In the genomic region with DNA sequence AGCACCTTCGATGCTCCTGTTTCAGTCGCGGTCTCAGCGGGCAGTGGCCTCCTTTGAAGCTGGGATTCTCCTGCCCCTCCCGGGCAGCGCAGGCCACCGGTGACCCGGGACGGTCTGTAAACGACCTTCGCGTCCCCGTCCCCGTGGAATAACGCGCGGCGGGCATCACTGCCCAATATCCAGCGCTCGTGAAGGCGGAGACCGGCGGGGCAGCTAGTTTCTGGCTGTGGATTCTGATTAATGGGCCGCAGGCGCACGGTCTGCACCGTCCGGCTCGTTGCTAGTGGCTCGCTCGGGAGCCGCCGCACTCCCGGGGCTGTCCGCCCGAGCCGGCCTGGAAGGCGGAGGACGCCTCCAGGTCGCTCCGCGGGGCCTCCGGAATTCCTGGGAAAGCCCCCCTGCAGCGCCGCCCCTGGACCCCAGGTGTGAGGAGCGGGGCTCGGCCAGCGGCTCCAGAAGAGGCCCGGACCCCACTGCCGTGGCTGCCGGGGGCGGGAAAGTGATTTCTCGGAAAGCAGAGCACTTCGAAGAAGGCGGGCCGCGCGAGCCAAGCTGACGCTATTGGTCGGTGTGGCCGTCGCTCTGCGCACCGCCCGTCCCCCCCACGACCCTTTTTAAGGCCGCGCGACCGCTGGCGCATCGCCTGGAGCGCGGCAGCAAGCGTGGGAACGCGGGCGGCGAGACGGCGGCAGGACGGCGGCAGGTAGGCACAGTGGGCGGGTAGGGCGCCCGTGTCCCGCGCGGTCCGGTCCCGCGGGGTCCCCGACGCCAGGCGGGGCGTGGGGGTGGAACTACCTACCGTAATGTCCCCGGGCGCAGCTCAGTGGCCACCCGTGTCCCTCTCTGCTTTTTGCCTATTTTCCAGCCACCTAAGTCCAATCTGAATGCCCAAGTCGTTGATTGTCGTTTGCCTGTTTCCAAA, we compare ENCODE assay signal across 9 cellular contexts. TPM values are rescaled to one million over a fixed set of nuclear protein-coding genes. Genes with fewer than 3 reads are reported as not detected.
A peak's percentile ranks its signal among the peaks of the same experiment; 100 is the strongest.
DNase-seq lines count a peak whose midpoint lies in the region; ATAC-seq, FAIRE-seq and TF ChIP-seq lines count a peak whose summit lies in the region.
"Had no signal": no experiment of that assay in that cellular context is flagged by ENCODE, and none has a peak within 500 bp of the region (broad histone marks: within the 10 kb centered on the region; RNA-seq: fewer than 3 reads in every experiment).

A gene with protein sequence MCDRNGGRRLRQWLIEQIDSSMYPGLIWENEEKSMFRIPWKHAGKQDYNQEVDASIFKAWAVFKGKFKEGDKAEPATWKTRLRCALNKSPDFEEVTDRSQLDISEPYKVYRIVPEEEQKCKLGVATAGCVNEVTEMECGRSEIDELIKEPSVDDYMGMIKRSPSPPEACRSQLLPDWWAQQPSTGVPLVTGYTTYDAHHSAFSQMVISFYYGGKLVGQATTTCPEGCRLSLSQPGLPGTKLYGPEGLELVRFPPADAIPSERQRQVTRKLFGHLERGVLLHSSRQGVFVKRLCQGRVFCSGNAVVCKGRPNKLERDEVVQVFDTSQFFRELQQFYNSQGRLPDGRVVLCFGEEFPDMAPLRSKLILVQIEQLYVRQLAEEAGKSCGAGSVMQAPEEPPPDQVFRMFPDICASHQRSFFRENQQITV (plus strand): TSS at position 642 of the 922 bp plus-strand sequence. CDS start 3,854 bp downstream, outside the sequence.

- H3K4me3 Mint-ChIP-seq in endothelial cell (ENCODE audit: unreplicated experiment) (peak within 1 kb of the TSS; percentile 77), naive B cell (peak within 1 kb of the TSS; percentile 79 to 99 (median 95))
- peak within 1 kb of the TSS; percentile 68 for H3K4me3 Mint-ChIP-seq in stimulated activated effector memory CD8-positive, alpha-beta T cell treated with anti-CD3 and anti-CD28 coated beads, Interleukin-12 subunit alpha, Interleukin-12 subunit beta, amount 100 ng/mL, for 72 hours

- H3K27me3 ChIP-seq in HUES48 (ENCODE audit: control insufficient read depth, insufficient read depth, low read length): peaks cover 67% of the 10 kb centered on the region

- H3K27ac ChIP-seq in HUES48 (ENCODE audit: low read depth, low read length): no peak within 1 kb of the TSS

- TF ChIP-seq CTCF in endothelial cell (IDR thresholded peaks at IDR 0.05; ENCODE audit: unreplicated experiment): no peak

- H3K9ac ChIP-seq in HUES48 (ENCODE audit: low read depth, low read length): no peak within 1 kb of the TSS

- no peaks in the 10 kb centered on the region for H3K36me3 ChIP-seq in HUES48 (ENCODE audit: control insufficient read depth, insufficient read depth, low read length)

- H3K36me3 Mint-ChIP-seq in endothelial cell (ENCODE audit: low read depth, unreplicated experiment): no peaks in the 10 kb centered on the region
- H3K36me3 Mint-ChIP-seq in naive B cell: peaks cover 24 to 25% of the 10 kb centered on the region in 2 donors
- peaks cover 34% of the 10 kb centered on the region for H3K36me3 Mint-ChIP-seq in stimulated activated effector memory CD8-positive, alpha-beta T cell treated with anti-CD3 and anti-CD28 coated beads, Interleukin-12 subunit alpha, Interleukin-12 subunit beta, amount 100 ng/mL, for 72 hours

- no peak within 1 kb of the TSS for H3K27ac Mint-ChIP-seq in endothelial cell (ENCODE audit: unreplicated experiment)
- H3K27ac Mint-ChIP-seq in naive B cell: peak within 1 kb of the TSS; percentile 95 to 100 (median 97)
- H3K27ac Mint-ChIP-seq in stimulated activated effector memory CD8-positive, alpha-beta T cell treated with anti-CD3 and anti-CD28 coated beads, Interleukin-12 subunit alpha, Interleukin-12 subunit beta, amount 100 ng/mL, for 72 hours: peak within 1 kb of the TSS; percentile 13

- H3K27me3 Mint-ChIP-seq in endothelial cell (ENCODE audit: unreplicated experiment): peaks cover 12% of the 10 kb centered on the region
- no peaks in the 10 kb centered on the region for H3K27me3 Mint-ChIP-seq in naive B cell

- ATAC-seq in naive B cell (ENCODE audit: low read depth in 2 of 2): peak; percentile 56 to 64
- ATAC-seq in stimulated activated effector memory CD8-positive, alpha-beta T cell treated with anti-CD3 and anti-CD28 coated beads, Interleukin-12 subunit alpha, Interleukin-12 subunit beta, amount 100 ng/mL, for 72 hours: peak; percentile 84

- DNase-seq in NCI-H82 (lab: John Stamatoyannopoulos, UW) (peak; percentile 9), NCI-H82 treated with DMSO at 0.1 percent for 48 hours (lab: John Stamatoyannopoulos, UW; ENCODE audit: unreplicated experiment) (no peak), endothelial cell (ENCODE audit: low spot score) (peak; percentile 67), naive B cell (peak; percentile 89), H54 (ENCODE audit: insufficient read length, low spot score) (no peak)
- DNase-seq in activated CD8-positive, alpha-beta memory T cell treated with anti-CD3 and anti-CD28 coated beads for 48 hours (ENCODE audit: low read depth in 2 of 3, low spot score in 2 of 3): peak; percentile 65 to 76 (median 74)
- peak; percentile 62 to 82 for DNase-seq in stimulated activated effector memory CD8-positive, alpha-beta T cell treated with anti-CD3 and anti-CD28 coated beads, Interleukin-12 subunit alpha, Interleukin-12 subunit beta, amount 100 ng/mL, for 72 hours (ENCODE audit: low spot score in 2 of 2)

- H3K4me1 Mint-ChIP-seq in endothelial cell (ENCODE audit: unreplicated experiment): peaks cover 6% of the 10 kb centered on the region
- H3K4me1 Mint-ChIP-seq in naive B cell: peaks cover 57 to 69% (median 64%) of the 10 kb centered on the region in 3 donors
- peaks cover 52% of the 10 kb centered on the region for H3K4me1 Mint-ChIP-seq in stimulated activated effector memory CD8-positive, alpha-beta T cell treated with anti-CD3 and anti-CD28 coated beads, Interleukin-12 subunit alpha, Interleukin-12 subunit beta, amount 100 ng/mL, for 72 hours

- no peaks in the 10 kb centered on the region for H3K9me3 ChIP-seq in HUES48 (ENCODE audit: control insufficient read depth, insufficient read depth, low read length)

- TF ChIP-seq POLR2A in H54 (IDR thresholded peaks at IDR 0.05; ENCODE audit: low read depth, low read length): no peak

- FAIRE-seq in H54 (lab: Jason Lieb, UNC): no peak

- H3K4me1 ChIP-seq in HUES48 (ENCODE audit: control insufficient read depth, insufficient read depth, low read length): no peaks in the 10 kb centered on the region

- H3K4me3 ChIP-seq in HUES48 (ENCODE audit: low read depth, low read length): peak within 1 kb of the TSS; percentile 74

- H3K9me3 Mint-ChIP-seq in endothelial cell (ENCODE audit: unreplicated experiment) (no peaks in the 10 kb centered on the region), naive B cell (no peaks in the 10 kb centered on the region)
- H3K9me3 Mint-ChIP-seq in stimulated activated effector memory CD8-positive, alpha-beta T cell treated with anti-CD3 and anti-CD28 coated beads, Interleukin-12 subunit alpha, Interleukin-12 subunit beta, amount 100 ng/mL, for 72 hours: no peaks in the 10 kb centered on the region

RNA-seq across cellular contexts. Expression of the gene that starts here (rescaled TPM):
- total RNA-seq in endothelial cell (ENCODE audit: unreplicated experiment): 1.5 TPM
- 100 to 1,000 TPM; 646 to 909 (median 752) TPM for polyA plus RNA-seq in naive B cell (ENCODE audit: low read depth in 6 of 6)
- polyA plus RNA-seq: BJ had no signal

Comparison
In these comparisons a context has a peak if more than half of its experiments do, and no peak if none do; other contexts are left out.
1. DNase-seq: peak in NCI-H82 (single experiment), activated CD8-positive, alpha-beta memory T cell treated with anti-CD3 and anti-CD28 coated beads for 48 hours (3 of 3), endothelial cell (single experiment), naive B cell (single experiment) and stimulated activated effector memory CD8-positive, alpha-beta T cell treated with anti-CD3 and anti-CD28 coated beads, Interleukin-12 subunit alpha, Interleukin-12 subunit beta, amount 100 ng/mL, for 72 hours (2 of 2); none in NCI-H82 treated with DMSO at 0.1 percent for 48 hours (single experiment) and H54 (single experiment).
2. Peak in every context shown above with its lines, with median percentiles within 50 percentile points of each other: H3K4me3 Mint-ChIP-seq.